In genomic region chr11:58740447-58740846, GRCh38 we compare ENCODE assay signal across 1 cellular context.
TF ChIP-seq lines count a peak whose summit lies in the region.

No MANE protein-coding gene starts in this region.

TF ChIP-seq in IMR-90, 13 proteins besides CTCF, POLR2A, EP300 and RAD21:
- no peak for TF ChIP-seq CHD1 (IDR thresholded peaks at IDR 0.05; ENCODE audit: low read depth, low read length)
- TF ChIP-seq FOS (IDR thresholded peaks at IDR 0.05; ENCODE audit: low read depth, low read length): no peak
- no peak for TF ChIP-seq RCOR1 (IDR thresholded peaks at IDR 0.05; ENCODE audit: insufficient replicate concordance, low read length)
- no peak for TF ChIP-seq SMC3 (IDR thresholded peaks at IDR 0.05; ENCODE audit: low read depth, low read length)
- no peak for TF ChIP-seq BHLHE40 (IDR thresholded peaks at IDR 0.05; ENCODE audit: low read depth, low read length)
- TF ChIP-seq, protein P1, sequence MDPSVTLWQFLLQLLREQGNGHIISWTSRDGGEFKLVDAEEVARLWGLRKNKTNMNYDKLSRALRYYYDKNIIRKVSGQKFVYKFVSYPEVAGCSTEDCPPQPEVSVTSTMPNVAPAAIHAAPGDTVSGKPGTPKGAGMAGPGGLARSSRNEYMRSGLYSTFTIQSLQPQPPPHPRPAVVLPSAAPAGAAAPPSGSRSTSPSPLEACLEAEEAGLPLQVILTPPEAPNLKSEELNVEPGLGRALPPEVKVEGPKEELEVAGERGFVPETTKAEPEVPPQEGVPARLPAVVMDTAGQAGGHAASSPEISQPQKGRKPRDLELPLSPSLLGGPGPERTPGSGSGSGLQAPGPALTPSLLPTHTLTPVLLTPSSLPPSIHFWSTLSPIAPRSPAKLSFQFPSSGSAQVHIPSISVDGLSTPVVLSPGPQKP (IDR thresholded peaks at IDR 0.05; ENCODE audit: borderline replicate concordance, low read depth, low read length): no peak
- TF ChIP-seq MAFK (IDR thresholded peaks at IDR 0.05; ENCODE audit: low read depth, low read length): no peak
- TF ChIP-seq, protein P2, sequence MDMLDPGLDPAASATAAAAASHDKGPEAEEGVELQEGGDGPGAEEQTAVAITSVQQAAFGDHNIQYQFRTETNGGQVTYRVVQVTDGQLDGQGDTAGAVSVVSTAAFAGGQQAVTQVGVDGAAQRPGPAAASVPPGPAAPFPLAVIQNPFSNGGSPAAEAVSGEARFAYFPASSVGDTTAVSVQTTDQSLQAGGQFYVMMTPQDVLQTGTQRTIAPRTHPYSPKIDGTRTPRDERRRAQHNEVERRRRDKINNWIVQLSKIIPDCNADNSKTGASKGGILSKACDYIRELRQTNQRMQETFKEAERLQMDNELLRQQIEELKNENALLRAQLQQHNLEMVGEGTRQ (IDR thresholded peaks at IDR 0.05; ENCODE audit: low read depth, low read length): no peak
- no peak for TF ChIP-seq MAZ (IDR thresholded peaks at IDR 0.05; ENCODE audit: borderline replicate concordance, low read depth, low read length)
- no peak for TF ChIP-seq RFX5 (IDR thresholded peaks at IDR 0.05; ENCODE audit: low read depth, low read length)
- no peak for TF ChIP-seq CEBPB (IDR thresholded peaks at IDR 0.05; ENCODE audit: low read depth, low read length)
- TF ChIP-seq MXI1 (IDR thresholded peaks at IDR 0.05; ENCODE audit: borderline replicate concordance, low read depth, low read length): no peak
- TF ChIP-seq NFE2L2 (IDR thresholded peaks at IDR 0.05; ENCODE audit: low read depth, low read length): no peak
